In the genomic region with DNA sequence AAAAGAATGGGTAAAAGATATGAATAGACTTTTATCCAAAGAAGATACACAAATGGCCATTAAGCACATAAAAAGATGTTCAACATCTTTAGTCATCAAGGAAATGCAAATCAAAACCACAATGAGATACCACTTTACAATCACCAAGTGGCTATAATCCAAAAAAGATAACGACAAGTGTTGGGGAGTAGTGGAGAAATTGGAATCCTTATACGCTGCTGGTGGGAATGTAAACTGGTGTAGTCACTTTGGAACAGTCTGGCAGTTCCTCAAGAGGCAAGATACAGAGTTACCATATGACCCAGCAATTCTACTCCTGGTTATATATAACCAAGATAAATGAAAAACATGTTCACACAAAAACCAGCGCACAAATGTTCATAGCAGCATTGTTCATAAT, we compare ENCODE assay signal across 16 cellular contexts.
"Had no signal": no experiment of that assay in that cellular context is flagged by ENCODE, and none has a peak within 500 bp of the region (broad histone marks: within the 10 kb centered on the region; RNA-seq: fewer than 3 reads in every experiment).

No MANE protein-coding gene starts in this region.

- H3K4me1 ChIP-seq: breast epithelium, lower lobe of right lung, sigmoid colon, spleen had no signal

- DNase-seq: activated B cell treated with CpG ODN at 0.5 μM for 24 hours; activated CD4-positive, alpha-beta memory T cell treated with anti-CD3 and anti-CD28 coated beads for 36 hours; activated CD4-positive, alpha-beta T cell treated with anti-CD3 and anti-CD28 coated beads for 4 hours; activated naive CD4-positive, alpha-beta T cell; activated naive CD8-positive, alpha-beta T cell treated with anti-CD3 and anti-CD28 coated beads, Interleukin-2, amount 10 ng/mL, durations not matched to agents 7 days and 5 days; activated T-cell treated with anti-CD3 and anti-CD28 coated beads for 4 hours; cortex of kidney; erythroblast; lower lobe of right lung; sigmoid colon; spleen; stimulated activated CD4-positive, alpha-beta T cell treated with anti-CD3 and anti-CD28 coated beads, Interleukin-4, amount 100 ng/mL, for 4 hours; stimulated activated naive B cell treated with anti-CD40 and anti-IgM and Interleukin-4, amounts not matched to agents 10 μg/mL and 1 μg/mL and 100 μg/mL, for 72 hours had no signal

- ATAC-seq: lower lobe of right lung; natural killer cell treated with Interleukin-12 subunit alpha and Interleukin-12 subunit beta and Interleukin-15 and Interleukin-18, amount 100 ng/mL, for 72 hours; stimulated activated naive B cell treated with anti-CD40 and anti-IgM and Interleukin-4, amounts not matched to agents 10 μg/mL and 1 μg/mL and 100 μg/mL, for 72 hours had no signal

- H3K9me3 ChIP-seq: breast epithelium, lower lobe of right lung, neutrophil, sigmoid colon had no signal

- H3K27me3 ChIP-seq: breast epithelium, neutrophil, sigmoid colon, spleen had no signal

- H3K27ac ChIP-seq: breast epithelium, lower lobe of right lung, neutrophil, sigmoid colon, spleen had no signal

- H3K4me3 ChIP-seq: breast epithelium, lower lobe of right lung, sigmoid colon, spleen had no signal

- H3K36me3 ChIP-seq: breast epithelium, lower lobe of right lung, neutrophil, sigmoid colon, spleen had no signal
